24 cellular contexts compared by ENCODE assay signal in the genomic region with DNA sequence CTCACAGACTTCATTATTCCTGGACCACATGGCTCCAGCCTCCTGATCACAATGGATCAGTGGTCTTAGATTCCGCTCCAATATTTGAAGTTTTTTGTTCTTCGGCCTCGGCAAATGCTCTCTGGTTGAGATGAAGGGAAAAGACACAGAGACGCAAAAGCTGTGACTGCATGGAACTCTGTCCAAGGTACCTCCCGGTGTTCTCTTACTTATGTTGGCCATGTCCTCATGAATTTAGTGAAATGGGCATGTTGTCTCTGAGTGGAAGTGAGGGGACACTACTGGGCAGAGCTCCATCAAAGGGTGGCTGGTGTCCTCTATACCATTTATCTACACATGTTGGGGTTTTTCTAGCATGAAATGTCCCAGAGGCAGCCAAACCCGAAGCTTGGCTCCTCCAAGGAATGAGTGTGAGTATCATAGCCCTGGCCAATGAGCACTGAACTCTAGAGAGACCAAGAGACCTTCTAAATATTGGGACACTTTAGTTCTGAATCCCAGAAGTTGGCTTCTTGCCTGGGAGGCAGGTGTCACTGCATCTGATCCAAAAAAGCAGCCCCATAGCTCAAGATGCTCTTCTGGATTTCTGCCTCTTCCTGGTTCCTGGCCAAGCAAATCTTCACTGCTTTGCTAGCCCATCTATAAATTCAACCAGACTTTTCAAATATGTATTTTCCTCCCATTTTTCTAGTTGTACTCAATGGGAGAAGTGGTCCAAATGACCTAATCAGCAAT. TPM values are rescaled to one million over a fixed set of nuclear protein-coding genes. Genes with fewer than 3 reads are reported as not detected.
DNase-seq lines count a peak whose midpoint lies in the region; ATAC-seq, FAIRE-seq and TF ChIP-seq lines count a peak whose summit lies in the region.
"Had no signal": no experiment of that assay in that cellular context is flagged by ENCODE, and none has a peak within 500 bp of the region (broad histone marks: within the 10 kb centered on the region; RNA-seq: fewer than 3 reads in every experiment).

No MANE protein-coding gene starts in this region.

- DNase-seq in HepG2 (ENCODE audit: low spot score) (no peak), right lobe of liver (no peak), fibroblast of the aortic adventitia (ENCODE audit: low read depth) (peak; percentile 10), NOMO-1 treated with DMSO at 0.1 percent for 48 hours (lab: John Stamatoyannopoulos, UW; ENCODE audit: unreplicated experiment) (no peak), GM10248 (ENCODE audit: extremely low spot score) (no peak)
- DNase-seq: CD8-positive, alpha-beta T cell; DND-41; NCI-H1105; NCI-H146; NCI-H2029 treated with DMSO at 0.1 percent for 48 hours; NCI-H226; NCI-H524 treated with DMSO at 0.1 percent for 48 hours; NCI-H82; Right ventricle myocardium superior; SW 1271; T-helper 2 cell had no signal

- intact Hi-C loops in HepG2 (cut with micrococcal nuclease; ENCODE audit: unreplicated experiment): no loop called here
- intact Hi-C loops in right lobe of liver (cut with DNase I): no loop called here

- H3K36me3 ChIP-seq in HepG2 (replicated peaks in 1 of 2; ENCODE audit: control insufficient read depth in 1 of 2, insufficient read depth in 2 of 2, low read length in 2 of 2): no peaks in the 10 kb centered on the region
- H3K36me3 ChIP-seq in right lobe of liver: no peaks in the 10 kb centered on the region

- no peaks in the 10 kb centered on the region for H4K20me1 ChIP-seq in HepG2 (ENCODE audit: insufficient read depth, low read length)

- BruUV-seq in HepG2 (replicated peaks; lab: Mats Ljungman, UMichigan): no TSS peak

- in situ Hi-C loops in HepG2 (cut with HindIII; ENCODE audit: extremely low pct_ligation_motif_present, low pct_unique_long_range_greater_than_20kb): loop anchor here (10.0 kb wide), 1 partner anchor 83 kb away; the partner anchor contains the start of gene HLA-A

- POLR2A ChIA-PET in HepG2 (lab: Yijun Ruan, JAX) (no interaction called here), GM10248 (lab: Yijun Ruan, JAX) (no interaction called here)

- H3K9ac ChIP-seq in HepG2 (ENCODE audit: insufficient read depth, low read depth, low read length): no peak overlapping the region

- peaks cover 4 to 28% of the 10 kb centered on the region in 2 experiments; a peak in 4 of 5 replicates for H3K27me3 ChIP-seq in HepG2 (ENCODE audit: control insufficient read depth in 1 of 2, insufficient read depth in 2 of 2, low read length in 2 of 2)
- no peaks in the 10 kb centered on the region for H3K27me3 ChIP-seq in right lobe of liver

- CTCF ChIA-PET in HepG2 (lab: Yijun Ruan, JAX; ENCODE audit: low intra/inter-chr PET ratio, low total read pairs) (no interaction called here), GM10248 (lab: Yijun Ruan, JAX) (interaction anchor here (3.5 kb wide), 1 partner anchor 13 kb away, joined by 18 read pairs; no protein-coding TSS in a partner anchor)

- no peak overlapping the region for H2AFZ ChIP-seq in HepG2 (ENCODE audit: low read length)

- TF ChIP-seq CTCF in HepG2 (CRISPR knock-in tag; IDR thresholded peaks at IDR 0.05): no peak
- no peak for TF ChIP-seq CTCF in right lobe of liver (IDR thresholded peaks at IDR 0.05)
- TF ChIP-seq CTCF in fibroblast of the aortic adventitia (IDR thresholded peaks at IDR 0.05; ENCODE audit: insufficient read depth, low read length): no peak
- no peak for TF ChIP-seq CTCF in GM10248 (IDR thresholded peaks at IDR 0.05; ENCODE audit: control extremely low read depth, extremely low read depth, low read depth, missing control alignments)

- ATAC-seq in HepG2 (no peak), right lobe of liver (no peak), HG03439 (IDR thresholded peaks at IDR 0.05; ENCODE audit: unreplicated experiment) (no peak)
- ATAC-seq: CD8-positive, alpha-beta T cell had no signal

- no peak overlapping the region for H3K4me3 ChIP-seq in HepG2 (replicated peaks in 1 of 3; ENCODE audit: insufficient read depth in 1 of 3, low read depth in 2 of 3, low read length in 3 of 3)
- H3K4me3 ChIP-seq in right lobe of liver: no peak overlapping the region
- no peak overlapping the region for H3K4me3 ChIP-seq in fibroblast of the aortic adventitia (ENCODE audit: low read depth, low read length)

- no peak overlapping the region for H3K27ac ChIP-seq in HepG2 (ENCODE audit: extremely low read length, insufficient read depth, low read length)
- no peak overlapping the region for H3K27ac ChIP-seq in right lobe of liver
- H3K27ac ChIP-seq: HL-60 had no signal

- no peak overlapping the region for H3K4me2 ChIP-seq in HepG2 (ENCODE audit: low read depth, low read length)

- TF ChIP-seq EP300 in HepG2 (IDR thresholded peaks at IDR 0.05; ENCODE audit: low read depth in 2 of 2, low read length in 2 of 2): no peak
- TF ChIP-seq EP300 in HepG2 (CRISPR knock-in tag; IDR thresholded peaks at IDR 0.05; ENCODE audit: borderline replicate concordance): no peak

- no peak for FAIRE-seq in HepG2 (lab: Jason Lieb, UNC)
- FAIRE-seq: G401.6, GM19239, H1 had no signal

- H3K9me3 ChIP-seq in HepG2 (ENCODE audit: low read length) (no peaks in the 10 kb centered on the region), right lobe of liver (no peaks in the 10 kb centered on the region)

- TF ChIP-seq RAD21 in HepG2 (CRISPR knock-in tag; IDR thresholded peaks at IDR 0.05): no peak

- H3K4me1 ChIP-seq in HepG2 (ENCODE audit: insufficient read depth, low read length) (no peaks in the 10 kb centered on the region), right lobe of liver (no peaks in the 10 kb centered on the region)

- 30% methylated on average over 6 of the region's 6 CpGs for WGBS in HepG2 (ENCODE audit: low lambda C conversion rate)
- WGBS in right lobe of liver (ENCODE audit: insufficient coverage, low coverage, low lambda C conversion rate, missing lambda C conversion rate): 47% methylated on average over 6 of the region's 6 CpGs

- no peaks in the 10 kb centered on the region for H3K79me2 ChIP-seq in HepG2 (ENCODE audit: insufficient read depth, low read length)

- no peak for TF ChIP-seq POLR2A in HepG2 (IDR thresholded peaks at IDR 0.05; ENCODE audit: insufficient read depth in 1 of 2, low read depth in 2 of 2, low read length in 2 of 2)
- TF ChIP-seq POLR2A in right lobe of liver (IDR thresholded peaks at IDR 0.05): no peak

TF ChIP-seq in HepG2, 621 proteins besides CTCF, POLR2A, EP300 and RAD21 (continues in another document):
- TF ChIP-seq YEATS4 (CRISPR knock-in tag; IDR thresholded peaks at IDR 0.05; ENCODE audit: borderline replicate concordance): no peak
- TF ChIP-seq ZFY (CRISPR knock-in tag; IDR thresholded peaks at IDR 0.05): no peak
- no peak for TF ChIP-seq TEAD2 (CRISPR knock-in tag; IDR thresholded peaks at IDR 0.05)
- no peak for TF ChIP-seq FOSL1 (CRISPR knock-in tag; IDR thresholded peaks at IDR 0.05; ENCODE audit: borderline replicate concordance)
- TF ChIP-seq NBN (conservative IDR thresholded peaks at IDR 0.05): no peak
- peak; percentile 82 for TF ChIP-seq MIER2 (CRISPR knock-in tag; IDR thresholded peaks at IDR 0.05)
- TF ChIP-seq RARG (CRISPR knock-in tag; IDR thresholded peaks at IDR 0.05; ENCODE audit: low read depth): no peak

TF ChIP-seq in PFSK-1, 5 proteins besides CTCF, POLR2A, EP300 and RAD21 (continues in another document):
- TF ChIP-seq FOXP2 (optimal IDR thresholded peaks at IDR 0.05; ENCODE audit: borderline replicate concordance, extremely low read depth, extremely low read length, insufficient read depth): no peak
- no peak for TF ChIP-seq TAF1 (IDR thresholded peaks at IDR 0.05; ENCODE audit: borderline replicate concordance, insufficient read depth, low read length)

RNA-seq across cellular contexts. Expression of gene HLA-G, which starts 34.1 kb away (rescaled TPM):
- 0.15 and 0.29 TPM in 2 replicates for total RNA-seq in HepG2 (2016; rRNA removed; fragmentation: Illumina TruSeq; extraction: Trizol)
- total RNA-seq in HepG2 (2016; cell fraction: cytosol; rRNA removed; fragmentation: Illumina TruSeq; extraction: Trizol; ENCODE audit: low read depth): 0.18 TPM in 1 of 2 replicates, not detected in the other
- 0.37 TPM in 1 of 2 replicates, not detected in the other for total RNA-seq in HepG2 (2016; cell fraction: insoluble cytoplasmic fraction; rRNA removed; fragmentation: Illumina TruSeq; extraction: Trizol)
- not detected in 2 replicates for total RNA-seq in HepG2 (2016; cell fraction: membrane; rRNA removed; fragmentation: Illumina TruSeq; extraction: Trizol)
- 0.31 TPM in 1 of 2 replicates, not detected in the other for total RNA-seq in HepG2 (2016; cell fraction: nucleus; rRNA removed; fragmentation: Illumina TruSeq; extraction: Trizol)
- 0.30 and 0.80 TPM in 2 replicates for polyA plus RNA-seq in HepG2 (2011; rRNA removed)
- 1.1 and 1.6 TPM in 2 replicates for polyA plus RNA-seq in HepG2 (2011; cell fraction: cytosol; rRNA removed)
- 0.26 and 0.35 TPM in 2 replicates for polyA plus RNA-seq in HepG2 (2011; cell fraction: nucleus; rRNA removed)
- polyA plus RNA-seq in HepG2 (2012): 0.38 TPM in 1 of 2 replicates, not detected in the other
- not detected in 2 replicates for polyA plus RNA-seq in HepG2 (2016; cell fraction: cytosol; fragmentation: Illumina TruSeq; extraction: Trizol; ENCODE audit: low read depth)
- not detected in 2 replicates for polyA plus RNA-seq in HepG2 (2016; cell fraction: insoluble cytoplasmic fraction; fragmentation: Illumina TruSeq; extraction: Trizol; ENCODE audit: low read depth)
- not detected in 2 replicates for polyA plus RNA-seq in HepG2 (2016; cell fraction: membrane; fragmentation: Illumina TruSeq; extraction: Trizol; ENCODE audit: low read depth)
- 0.49 TPM in 1 of 2 replicates, not detected in the other for polyA plus RNA-seq in HepG2 (2016; cell fraction: nucleus; fragmentation: Illumina TruSeq; extraction: Trizol; ENCODE audit: insufficient read depth, low read depth)
- 0.28 TPM in 1 of 2 replicates, not detected in the other for polyA minus RNA-seq in HepG2 (2011; rRNA and poly(A)+ RNA removed; ENCODE audit: low replicate concordance)
- not detected in 2 replicates for polyA minus RNA-seq in HepG2 (2011; cell fraction: cytosol; rRNA and poly(A)+ RNA removed)
- polyA minus RNA-seq in HepG2 (2011; cell fraction: nucleus; rRNA and poly(A)+ RNA removed): not detected in 2 replicates
- 1 to 10 TPM in 1 of 6 experiments, under 1 TPM in 1, not detected in 4; 0.20 to 2.0 TPM for total RNA-seq in right lobe of liver
- 0.92 TPM for polyA plus RNA-seq in PFSK-1 (2012; ENCODE audit: insufficient read length, low read depth)
- total RNA-seq in fibroblast of the aortic adventitia (ENCODE audit: low replicate concordance): not detected in 2 replicates
- total RNA-seq: HT1080, Right ventricle myocardium superior, RPMI7951 had no signal
